ENCODE assay signal across 9 cellular contexts in the genomic region with DNA sequence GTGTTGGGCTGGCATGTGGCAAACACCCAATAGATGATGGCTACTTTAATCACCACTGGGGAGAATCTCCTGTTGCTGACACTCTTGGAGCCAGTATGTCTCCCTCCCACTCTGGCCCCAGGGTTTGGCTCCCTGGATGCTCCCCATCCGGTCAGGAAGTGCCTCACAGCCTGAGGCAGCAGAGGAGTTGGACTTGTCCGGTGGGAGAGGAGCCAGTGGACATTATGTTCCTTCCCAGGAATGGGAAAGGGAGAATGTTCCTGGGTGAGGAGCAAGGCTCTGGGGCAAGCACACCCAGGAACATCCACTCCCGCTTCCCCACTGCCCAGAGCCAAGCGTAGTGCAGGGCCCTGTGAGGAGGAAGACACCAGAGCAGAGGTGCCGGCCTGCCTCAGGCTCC.
DNase-seq lines count a peak whose midpoint lies in the region; ATAC-seq and TF ChIP-seq lines count a peak whose summit lies in the region.
"Had no signal": no experiment of that assay in that cellular context is flagged by ENCODE, and none has a peak within 500 bp of the region (broad histone marks: within the 10 kb centered on the region; RNA-seq: fewer than 3 reads in every experiment).

No MANE protein-coding gene starts in this region.

- peaks cover 22 to 25% of the 10 kb centered on the region in 2 donors for H3K4me1 ChIP-seq in thyroid gland
- H3K4me1 ChIP-seq: colonic mucosa had no signal

- H3K9me3 Mint-ChIP-seq in dendritic cell treated with granulocyte-macrophage colony-stimulating factor and Interleukin-4, amounts not matched to agents 40 ng/mL and 50 ng/mL, for 4 days, result no peaks in the 10 kb centered on the region
- no peaks in the 10 kb centered on the region for H3K9me3 Mint-ChIP-seq in immature natural killer cell
- no peaks in the 10 kb centered on the region for H3K9me3 Mint-ChIP-seq in stimulated activated effector memory CD8-positive, alpha-beta T cell treated with anti-CD3 and anti-CD28 coated beads, Interleukin-12 subunit alpha, Interleukin-12 subunit beta, amount 100 ng/mL, for 72 hours

- no peaks in the 10 kb centered on the region for H3K36me3 Mint-ChIP-seq in dendritic cell treated with granulocyte-macrophage colony-stimulating factor and Interleukin-4, amounts not matched to agents 40 ng/mL and 50 ng/mL, for 4 days (ENCODE audit: low read depth)
- H3K36me3 Mint-ChIP-seq in immature natural killer cell, result no peaks in the 10 kb centered on the region
- no peaks in the 10 kb centered on the region for H3K36me3 Mint-ChIP-seq in stimulated activated effector memory CD8-positive, alpha-beta T cell treated with anti-CD3 and anti-CD28 coated beads, Interleukin-12 subunit alpha, Interleukin-12 subunit beta, amount 100 ng/mL, for 72 hours

- TF ChIP-seq POLR2A in thyroid gland (IDR thresholded peaks at IDR 0.05), result no peak

- no peaks in the 10 kb centered on the region for H3K9me3 ChIP-seq in thyroid gland
- H3K9me3 ChIP-seq: colonic mucosa had no signal

- DNase-seq in HT1080 (ENCODE audit: low read depth) (peak; percentile 56), left colon (peak; percentile 5 to 76), thyroid gland (peak; percentile 33 to 39), immature natural killer cell (no peak)
- DNase-seq in activated CD4-positive, alpha-beta T cell treated with anti-CD3 and anti-CD28 coated beads, Interleukin-2, amount 50 U/mL, for 4 hours, result no peak
- DNase-seq in stimulated activated effector memory CD8-positive, alpha-beta T cell treated with anti-CD3 and anti-CD28 coated beads, Interleukin-12 subunit alpha, Interleukin-12 subunit beta, amount 100 ng/mL, for 72 hours (ENCODE audit: low spot score in 2 of 2), result no peak
- DNase-seq: colonic mucosa had no signal

- no peaks in the 10 kb centered on the region for H3K36me3 ChIP-seq in thyroid gland
- H3K36me3 ChIP-seq: colonic mucosa had no signal

- no peak overlapping the region for H3K4me3 ChIP-seq in thyroid gland (replicated peaks in 1 of 3)
- H3K4me3 ChIP-seq: colonic mucosa had no signal

- TF ChIP-seq CTCF in thyroid gland (IDR thresholded peaks at IDR 0.05), result no peak

- peaks cover 57% of the 10 kb centered on the region for H3K4me1 Mint-ChIP-seq in dendritic cell treated with granulocyte-macrophage colony-stimulating factor and Interleukin-4, amounts not matched to agents 40 ng/mL and 50 ng/mL, for 4 days (ENCODE audit: low read depth)
- H3K4me1 Mint-ChIP-seq in immature natural killer cell, result no peaks in the 10 kb centered on the region
- H3K4me1 Mint-ChIP-seq in stimulated activated effector memory CD8-positive, alpha-beta T cell treated with anti-CD3 and anti-CD28 coated beads, Interleukin-12 subunit alpha, Interleukin-12 subunit beta, amount 100 ng/mL, for 72 hours, result no peaks in the 10 kb centered on the region

- no peaks in the 10 kb centered on the region for H3K27me3 ChIP-seq in thyroid gland
- H3K27me3 ChIP-seq: colonic mucosa had no signal

- H3K27ac Mint-ChIP-seq in dendritic cell treated with granulocyte-macrophage colony-stimulating factor and Interleukin-4, amounts not matched to agents 40 ng/mL and 50 ng/mL, for 4 days, result peak overlapping the region; percentile 26
- H3K27ac Mint-ChIP-seq in immature natural killer cell, result no peak overlapping the region
- no peak overlapping the region for H3K27ac Mint-ChIP-seq in stimulated activated effector memory CD8-positive, alpha-beta T cell treated with anti-CD3 and anti-CD28 coated beads, Interleukin-12 subunit alpha, Interleukin-12 subunit beta, amount 100 ng/mL, for 72 hours

- no peak overlapping the region for H3K4me3 Mint-ChIP-seq in dendritic cell treated with granulocyte-macrophage colony-stimulating factor and Interleukin-4, amounts not matched to agents 40 ng/mL and 50 ng/mL, for 4 days
- H3K4me3 Mint-ChIP-seq in immature natural killer cell, result no peak overlapping the region
- H3K4me3 Mint-ChIP-seq in stimulated activated effector memory CD8-positive, alpha-beta T cell treated with anti-CD3 and anti-CD28 coated beads, Interleukin-12 subunit alpha, Interleukin-12 subunit beta, amount 100 ng/mL, for 72 hours, result no peak overlapping the region

- no peaks in the 10 kb centered on the region for H3K27me3 Mint-ChIP-seq in dendritic cell treated with granulocyte-macrophage colony-stimulating factor and Interleukin-4, amounts not matched to agents 40 ng/mL and 50 ng/mL, for 4 days
- H3K27me3 Mint-ChIP-seq in immature natural killer cell (ENCODE audit: low read depth in 3 of 3), result peaks cover 3 to 12% (median 3%) of the 10 kb centered on the region in 3 donors

- WGBS in thyroid gland, 2 donors, result 66 to 81% methylated on average over 5 of the region's 5 CpGs

- peak overlapping the region in 2 of 3 donors; percentile 35 to 43 for H3K27ac ChIP-seq in thyroid gland
- H3K27ac ChIP-seq: colonic mucosa had no signal

- ATAC-seq in left colon (no peak), HG02798 (IDR thresholded peaks at IDR 0.05; ENCODE audit: poor library complexity, unreplicated experiment) (no peak)
- no peak for ATAC-seq in stimulated activated effector memory CD8-positive, alpha-beta T cell treated with anti-CD3 and anti-CD28 coated beads, Interleukin-12 subunit alpha, Interleukin-12 subunit beta, amount 100 ng/mL, for 72 hours

- intact Hi-C loops in dendritic cell treated with granulocyte-macrophage colony-stimulating factor and Interleukin-4, amounts not matched to agents 40 ng/mL and 50 ng/mL, for 4 days (cut with micrococcal nuclease), result no loop called here
- intact Hi-C loops in left colon (cut with DNase I, micrococcal nuclease) (no loop called here), thyroid gland (cut with DNase I) (no loop called here)

Comparison
In these comparisons a context has a peak if more than half of its experiments do, and no peak if none do; other contexts are left out.
1. DNase-seq: peak in HT1080 (single experiment), left colon (2 of 2) and thyroid gland (2 of 2); none in immature natural killer cell (0 of 3), activated CD4-positive, alpha-beta T cell treated with anti-CD3 and anti-CD28 coated beads, Interleukin-2, amount 50 U/mL, for 4 hours (0 of 2) and stimulated activated effector memory CD8-positive, alpha-beta T cell treated with anti-CD3 and anti-CD28 coated beads, Interleukin-12 subunit alpha, Interleukin-12 subunit beta, amount 100 ng/mL, for 72 hours (0 of 2).